In the genomic region with DNA sequence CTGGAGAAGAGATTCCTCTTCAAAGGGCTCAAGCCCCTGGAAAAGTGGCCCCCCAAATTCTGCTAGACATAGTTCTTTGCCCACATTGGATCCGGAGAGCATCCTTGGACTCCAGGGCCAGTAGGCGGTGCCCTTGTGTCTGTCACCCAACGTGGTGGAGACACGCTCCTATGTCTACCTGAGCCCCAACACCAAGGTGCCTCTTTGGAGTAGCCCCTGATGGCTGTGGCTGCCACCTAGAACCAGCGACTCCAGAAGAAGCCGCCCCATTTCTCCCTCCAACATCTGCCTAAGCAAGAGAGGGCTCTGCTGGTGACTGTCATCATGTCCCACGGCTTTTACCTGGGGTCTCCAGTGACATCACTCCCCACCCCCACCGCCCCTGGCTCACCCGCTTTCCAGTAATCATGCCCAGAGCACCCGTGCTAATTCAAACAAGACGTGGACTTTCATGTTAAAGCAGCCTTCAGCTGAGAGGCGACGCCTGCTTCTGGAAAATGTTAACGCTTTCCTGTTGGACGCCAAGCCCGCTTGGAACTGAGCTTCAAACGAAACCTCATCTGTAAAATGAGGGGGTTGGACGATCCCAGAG, we compare ENCODE assay signal across 2 cellular contexts.
TF ChIP-seq lines count a peak whose summit lies in the region.

No MANE protein-coding gene starts in this region.

TF ChIP-seq in IMR-90, 13 proteins besides CTCF, POLR2A, EP300 and RAD21:
- TF ChIP-seq BHLHE40 (IDR thresholded peaks at IDR 0.05; ENCODE audit: low read depth, low read length): no peak
- TF ChIP-seq RFX5 (IDR thresholded peaks at IDR 0.05; ENCODE audit: low read depth, low read length): no peak
- no peak for TF ChIP-seq RCOR1 (IDR thresholded peaks at IDR 0.05; ENCODE audit: insufficient replicate concordance, low read length)
- no peak for TF ChIP-seq MAZ (IDR thresholded peaks at IDR 0.05; ENCODE audit: borderline replicate concordance, low read depth, low read length)
- no peak for TF ChIP-seq FOS (IDR thresholded peaks at IDR 0.05; ENCODE audit: low read depth, low read length)
- TF ChIP-seq SMC3 (IDR thresholded peaks at IDR 0.05; ENCODE audit: low read depth, low read length): no peak
- TF ChIP-seq MAFK (IDR thresholded peaks at IDR 0.05; ENCODE audit: low read depth, low read length): no peak
- no peak for TF ChIP-seq CEBPB (IDR thresholded peaks at IDR 0.05; ENCODE audit: low read depth, low read length)
- TF ChIP-seq, protein P1, sequence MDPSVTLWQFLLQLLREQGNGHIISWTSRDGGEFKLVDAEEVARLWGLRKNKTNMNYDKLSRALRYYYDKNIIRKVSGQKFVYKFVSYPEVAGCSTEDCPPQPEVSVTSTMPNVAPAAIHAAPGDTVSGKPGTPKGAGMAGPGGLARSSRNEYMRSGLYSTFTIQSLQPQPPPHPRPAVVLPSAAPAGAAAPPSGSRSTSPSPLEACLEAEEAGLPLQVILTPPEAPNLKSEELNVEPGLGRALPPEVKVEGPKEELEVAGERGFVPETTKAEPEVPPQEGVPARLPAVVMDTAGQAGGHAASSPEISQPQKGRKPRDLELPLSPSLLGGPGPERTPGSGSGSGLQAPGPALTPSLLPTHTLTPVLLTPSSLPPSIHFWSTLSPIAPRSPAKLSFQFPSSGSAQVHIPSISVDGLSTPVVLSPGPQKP (IDR thresholded peaks at IDR 0.05; ENCODE audit: borderline replicate concordance, low read depth, low read length): no peak
- no peak for TF ChIP-seq NFE2L2 (IDR thresholded peaks at IDR 0.05; ENCODE audit: low read depth, low read length)
- no peak for TF ChIP-seq USF2 (IDR thresholded peaks at IDR 0.05; ENCODE audit: low read depth, low read length)
- TF ChIP-seq CHD1 (IDR thresholded peaks at IDR 0.05; ENCODE audit: low read depth, low read length): no peak
- no peak for TF ChIP-seq MXI1 (IDR thresholded peaks at IDR 0.05; ENCODE audit: borderline replicate concordance, low read depth, low read length)

TF ChIP-seq in H1, 55 proteins besides CTCF, POLR2A, EP300 and RAD21:
- TF ChIP-seq, protein P2, sequence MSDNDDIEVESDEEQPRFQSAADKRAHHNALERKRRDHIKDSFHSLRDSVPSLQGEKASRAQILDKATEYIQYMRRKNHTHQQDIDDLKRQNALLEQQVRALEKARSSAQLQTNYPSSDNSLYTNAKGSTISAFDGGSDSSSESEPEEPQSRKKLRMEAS (IDR thresholded peaks at IDR 0.05): no peak
- TF ChIP-seq NRF1 (IDR thresholded peaks at IDR 0.05; ENCODE audit: low read depth, low read length) (no peak), SIN3A (conservative IDR thresholded peaks at IDR 0.05 in 1 of 2, IDR thresholded peaks at IDR 0.05 in 1 of 2; ENCODE audit: low read depth in 1 of 2, low read length in 2 of 2) (no peak), POLR2AphosphoS5 (IDR thresholded peaks at IDR 0.05; ENCODE audit: low read depth, low read length) (no peak), HDAC6 (IDR thresholded peaks at IDR 0.05; ENCODE audit: low read depth, low read length) (no peak), BACH1 (IDR thresholded peaks at IDR 0.05; ENCODE audit: low read length) (no peak), CEBPB (IDR thresholded peaks at IDR 0.05; ENCODE audit: low read depth, low read length) (no peak), ATF3 (IDR thresholded peaks at IDR 0.05; ENCODE audit: insufficient read depth, low read depth, low read length) (no peak), KDM4A (IDR thresholded peaks at IDR 0.05; ENCODE audit: low read depth, low read length, severe bottlenecking) (no peak), KDM5A (IDR thresholded peaks at IDR 0.05; ENCODE audit: low read length) (no peak), RFX5 (IDR thresholded peaks at IDR 0.05; ENCODE audit: borderline replicate concordance, low read depth, low read length) (no peak), KDM1A (IDR thresholded peaks at IDR 0.05; ENCODE audit: borderline replicate concordance, low read length) (no peak), ASH2L (IDR thresholded peaks at IDR 0.05; ENCODE audit: low read length) (no peak), SIX5 (IDR thresholded peaks at IDR 0.05; ENCODE audit: low read depth, low read length) (no peak), GTF2F1 (IDR thresholded peaks at IDR 0.05; ENCODE audit: borderline replicate concordance, low read depth, low read length) (no peak), RNF2 (IDR thresholded peaks at IDR 0.05; ENCODE audit: borderline replicate concordance, low read depth, low read length, missing control alignments, poor library complexity, severe bottlenecking) (no peak), YY1 (IDR thresholded peaks at IDR 0.05; ENCODE audit: low read depth, low read length) (no peak), JUND (IDR thresholded peaks at IDR 0.05; ENCODE audit: low read length) (no peak)
